In the genomic region with DNA sequence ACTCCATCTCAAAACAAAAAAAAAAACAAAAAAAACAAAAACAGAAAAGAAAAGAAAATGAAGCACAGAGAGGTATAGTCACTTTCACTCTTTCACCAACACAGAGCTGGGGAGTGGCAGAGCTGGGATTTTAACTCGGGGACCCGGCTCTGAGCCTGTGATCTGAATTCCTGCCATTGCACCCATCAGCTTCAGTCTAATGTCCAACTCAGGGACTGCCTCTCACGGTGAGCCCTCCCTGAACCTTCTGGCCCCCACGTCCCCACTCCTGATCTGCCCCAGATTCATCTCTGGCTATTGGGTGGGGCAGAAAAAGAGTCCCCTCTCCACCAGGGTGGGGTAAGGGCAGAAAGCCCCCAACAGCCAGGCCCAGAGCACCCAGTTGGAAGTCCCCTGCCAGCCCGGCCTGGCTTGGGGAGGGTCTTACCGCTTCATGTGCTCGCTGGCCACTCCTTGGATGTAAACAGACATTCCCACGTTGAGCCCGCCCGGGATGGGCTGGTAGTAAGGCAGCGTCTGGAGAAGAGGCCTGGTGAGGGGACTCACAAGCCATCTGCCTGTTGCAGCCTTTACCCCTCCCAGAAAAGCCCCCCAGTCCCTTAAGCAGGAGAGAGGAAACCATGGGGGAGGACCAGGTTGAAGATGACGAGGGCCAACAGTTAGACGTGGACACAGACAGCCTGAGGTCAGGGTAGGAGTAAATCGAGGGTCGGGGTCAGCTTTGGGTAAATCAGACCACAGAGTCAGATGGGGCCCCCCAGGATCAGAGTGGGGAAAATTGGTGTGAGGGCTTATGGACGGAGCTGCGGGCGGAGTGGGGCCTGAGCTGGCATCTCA, we compare ENCODE assay signal across 16 cellular contexts. TPM values are rescaled to one million over a fixed set of nuclear protein-coding genes. Genes with fewer than 3 reads are reported as not detected.
A peak's percentile ranks its signal among the peaks of the same experiment; 100 is the strongest.
DNase-seq lines count a peak whose midpoint lies in the region; ATAC-seq and TF ChIP-seq lines count a peak whose summit lies in the region.
"Had no signal": no experiment of that assay in that cellular context is flagged by ENCODE, and none has a peak within 500 bp of the region (broad histone marks: within the 10 kb centered on the region; RNA-seq: fewer than 3 reads in every experiment).

No MANE protein-coding gene starts in this region.

- H3K27me3 ChIP-seq in lower lobe of right lung (ENCODE audit: low read depth), result no peaks in the 10 kb centered on the region
- H3K27me3 ChIP-seq: ascending aorta, gastroesophageal sphincter, uterus had no signal

- DNase-seq in GM10266 (ENCODE audit: extremely low spot score) (peak; percentile 5), lower lobe of right lung (peak; percentile 17)
- DNase-seq: activated CD4-positive, alpha-beta T cell treated with anti-CD3 and anti-CD28 coated beads for 4 hours; DMS79; effector CD4-positive, alpha-beta T cell; NCI-H1048; NCI-H226; nucleus accumbens; uterus had no signal

- no peak for ATAC-seq in lower lobe of right lung
- ATAC-seq in GM18517 (IDR thresholded peaks at IDR 0.05; ENCODE audit: unreplicated experiment), result no peak
- ATAC-seq in GM21447 (IDR thresholded peaks at IDR 0.05; ENCODE audit: unreplicated experiment), result no peak
- ATAC-seq: activated T-helper 17 cell treated with anti-CD3 and anti-CD28 coated beads, Interleukin-2, amount 50 U/mL, for 72 hours; gastroesophageal sphincter; GM12878 had no signal

- H3K36me3 ChIP-seq in lower lobe of right lung, result peaks cover 27% of the 10 kb centered on the region
- H3K36me3 ChIP-seq: uterus had no signal

- H3K9me3 ChIP-seq in lower lobe of right lung, result no peaks in the 10 kb centered on the region
- H3K9me3 ChIP-seq: ascending aorta, gastroesophageal sphincter, uterus had no signal

- H3K4me1 ChIP-seq in lower lobe of right lung, result peaks cover 8% of the 10 kb centered on the region
- H3K4me1 ChIP-seq: ascending aorta, gastroesophageal sphincter, uterus had no signal

- no peak for TF ChIP-seq CTCF in GM10266 (IDR thresholded peaks at IDR 0.05; ENCODE audit: control insufficient read depth, insufficient read depth, low read depth, missing control alignments)
- TF ChIP-seq CTCF in lower lobe of right lung (IDR thresholded peaks at IDR 0.05), result no peak

- intact Hi-C loops in lower lobe of right lung (cut with DNase I), result no loop called here

- H3K27ac ChIP-seq in lower lobe of right lung, result no peak overlapping the region
- H3K27ac ChIP-seq: ascending aorta, gastroesophageal sphincter, uterus had no signal

- no peak overlapping the region for H3K4me3 ChIP-seq in lower lobe of right lung
- H3K4me3 ChIP-seq: ascending aorta, gastroesophageal sphincter, GM12878, uterus had no signal

RNA-seq across cellular contexts. Expression of a gene that starts 0.5 kb away (rescaled TPM):
- total RNA-seq in lower lobe of right lung, result 4.2 TPM
- total RNA-seq: ascending aorta had no signal

RNA-seq across cellular contexts. Expression of a gene that starts 19.4 kb away (rescaled TPM):
- 227 TPM for total RNA-seq in lower lobe of right lung

RNA-seq across cellular contexts. Expression of a gene that starts 23.2 kb away (rescaled TPM):
- not detected for total RNA-seq in lower lobe of right lung
- total RNA-seq: activated T-helper 17 cell treated with anti-CD3 and anti-CD28 coated beads, Interleukin-2, amount 50 U/mL, for 72 hours; ascending aorta; GM12878; H4 had no signal

RNA-seq across cellular contexts. Expression of a gene that starts 37.6 kb away (rescaled TPM):
- total RNA-seq in lower lobe of right lung, result 274 TPM

RNA-seq across cellular contexts. Expression of a gene that starts 38.9 kb away (rescaled TPM):
- not detected for total RNA-seq in lower lobe of right lung
- total RNA-seq: activated T-helper 17 cell treated with anti-CD3 and anti-CD28 coated beads, Interleukin-2, amount 50 U/mL, for 72 hours; ascending aorta; GM12878; H4 had no signal
